ENCODE assay signal across 1 cellular context in the genomic region with DNA sequence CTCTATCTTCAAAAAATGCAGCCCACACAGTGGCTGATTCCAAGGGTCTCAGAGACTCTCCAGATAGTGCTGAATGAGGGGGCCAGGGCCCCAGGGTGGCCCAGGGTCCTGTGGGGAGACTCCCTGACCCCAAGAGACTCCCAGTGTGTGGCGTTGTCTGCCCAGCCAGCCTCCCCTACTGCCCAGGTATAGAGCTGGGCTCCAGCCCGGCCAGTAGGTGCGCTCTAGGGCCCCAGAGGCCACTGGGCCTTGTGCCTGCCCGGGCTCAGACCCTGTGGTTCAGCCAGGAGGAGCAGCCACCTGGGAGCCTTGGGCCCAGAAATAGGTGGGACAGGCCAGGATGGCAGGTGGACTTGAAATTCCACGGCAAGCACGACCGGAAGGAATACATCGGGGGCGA.
TF ChIP-seq lines count a peak whose summit lies in the region.

No MANE protein-coding gene starts in this region.

TF ChIP-seq in K562, 482 proteins besides CTCF, POLR2A, EP300 and RAD21:
- no peak for TF ChIP-seq ZKSCAN1 (IDR thresholded peaks at IDR 0.05; ENCODE audit: low read depth, low read length)
- TF ChIP-seq THRAP3 (IDR thresholded peaks at IDR 0.05; ENCODE audit: borderline replicate concordance), result no peak
- TF ChIP-seq, protein P1, sequence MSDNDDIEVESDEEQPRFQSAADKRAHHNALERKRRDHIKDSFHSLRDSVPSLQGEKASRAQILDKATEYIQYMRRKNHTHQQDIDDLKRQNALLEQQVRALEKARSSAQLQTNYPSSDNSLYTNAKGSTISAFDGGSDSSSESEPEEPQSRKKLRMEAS (CRISPR knock-in tag; IDR thresholded peaks at IDR 0.05), result no peak
- no peak for TF ChIP-seq POLR2G (IDR thresholded peaks at IDR 0.05; ENCODE audit: low read depth, low read length)
- TF ChIP-seq, protein P2, sequence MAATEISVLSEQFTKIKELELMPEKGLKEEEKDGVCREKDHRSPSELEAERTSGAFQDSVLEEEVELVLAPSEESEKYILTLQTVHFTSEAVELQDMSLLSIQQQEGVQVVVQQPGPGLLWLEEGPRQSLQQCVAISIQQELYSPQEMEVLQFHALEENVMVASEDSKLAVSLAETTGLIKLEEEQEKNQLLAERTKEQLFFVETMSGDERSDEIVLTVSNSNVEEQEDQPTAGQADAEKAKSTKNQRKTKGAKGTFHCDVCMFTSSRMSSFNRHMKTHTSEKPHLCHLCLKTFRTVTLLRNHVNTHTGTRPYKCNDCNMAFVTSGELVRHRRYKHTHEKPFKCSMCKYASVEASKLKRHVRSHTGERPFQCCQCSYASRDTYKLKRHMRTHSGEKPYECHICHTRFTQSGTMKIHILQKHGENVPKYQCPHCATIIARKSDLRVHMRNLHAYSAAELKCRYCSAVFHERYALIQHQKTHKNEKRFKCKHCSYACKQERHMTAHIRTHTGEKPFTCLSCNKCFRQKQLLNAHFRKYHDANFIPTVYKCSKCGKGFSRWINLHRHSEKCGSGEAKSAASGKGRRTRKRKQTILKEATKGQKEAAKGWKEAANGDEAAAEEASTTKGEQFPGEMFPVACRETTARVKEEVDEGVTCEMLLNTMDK (IDR thresholded peaks at IDR 0.05; ENCODE audit: borderline replicate concordance, insufficient read depth, low read depth, low read length, poor library complexity, severe bottlenecking), result no peak
- TF ChIP-seq TOE1 (IDR thresholded peaks at IDR 0.05; ENCODE audit: borderline replicate concordance), result no peak
- no peak for TF ChIP-seq TOE1 (CRISPR knock-in tag; IDR thresholded peaks at IDR 0.05; ENCODE audit: borderline replicate concordance, low read depth)
